Comparison of ENCODE assay signal across 1 cellular context in the genomic region with DNA sequence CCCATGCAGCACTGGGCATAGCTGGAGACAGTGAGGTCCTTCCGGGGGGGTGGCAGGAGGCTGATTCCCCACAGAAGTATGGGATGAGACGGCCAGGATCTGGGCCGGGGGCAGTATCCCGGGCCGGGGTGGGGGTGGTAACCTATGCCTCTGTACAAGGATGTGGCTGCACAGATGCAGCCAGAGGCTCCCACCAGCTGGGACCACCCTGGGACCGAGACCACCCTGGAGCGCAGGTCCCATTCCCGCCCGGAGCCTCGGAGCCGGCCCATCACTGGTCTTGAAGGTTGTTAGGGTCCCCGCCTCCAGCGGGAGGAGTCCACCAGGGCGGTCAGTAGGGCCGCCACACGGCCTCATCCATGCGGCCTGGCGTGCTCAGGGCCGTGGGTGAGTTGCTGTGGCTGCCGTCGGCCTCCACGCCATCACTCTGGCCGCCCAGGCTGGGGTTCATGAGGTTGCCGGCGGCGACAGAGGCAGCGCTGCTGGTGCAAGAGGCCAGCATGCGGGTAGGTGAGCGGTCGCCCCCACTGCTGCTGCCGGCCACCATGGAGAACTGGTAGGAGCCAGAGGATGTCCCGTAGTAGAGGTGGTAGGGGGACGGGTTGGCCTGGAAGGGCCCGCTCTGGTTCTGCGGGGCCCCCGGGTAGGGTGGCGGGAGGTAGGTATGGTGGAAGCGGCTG.
TF ChIP-seq lines count a peak whose summit lies in the region.

No MANE protein-coding gene starts in this region.

TF ChIP-seq in HepG2, 621 proteins besides CTCF, POLR2A, EP300 and RAD21:
- TF ChIP-seq ZSCAN25 (CRISPR knock-in tag; IDR thresholded peaks at IDR 0.05) (no peak), ZNF792 (CRISPR knock-in tag; IDR thresholded peaks at IDR 0.05) (no peak), ZNF282 (IDR thresholded peaks at IDR 0.05; ENCODE audit: partially characterized antibody) (no peak), ZNF674 (CRISPR knock-in tag; IDR thresholded peaks at IDR 0.05; ENCODE audit: low read depth) (no peak), TMF1 (CRISPR knock-in tag; IDR thresholded peaks at IDR 0.05; ENCODE audit: low read depth) (no peak), SATB2 (CRISPR knock-in tag; IDR thresholded peaks at IDR 0.05) (no peak), ZNF746 (CRISPR knock-in tag; IDR thresholded peaks at IDR 0.05) (no peak), HOXD1 (CRISPR knock-in tag; IDR thresholded peaks at IDR 0.05) (no peak), ZNF564 (CRISPR knock-in tag; IDR thresholded peaks at IDR 0.05) (no peak), ZNF451 (CRISPR knock-in tag; IDR thresholded peaks at IDR 0.05) (no peak), DMAP1 (CRISPR knock-in tag; IDR thresholded peaks at IDR 0.05) (no peak)
- TF ChIP-seq, protein P1, sequence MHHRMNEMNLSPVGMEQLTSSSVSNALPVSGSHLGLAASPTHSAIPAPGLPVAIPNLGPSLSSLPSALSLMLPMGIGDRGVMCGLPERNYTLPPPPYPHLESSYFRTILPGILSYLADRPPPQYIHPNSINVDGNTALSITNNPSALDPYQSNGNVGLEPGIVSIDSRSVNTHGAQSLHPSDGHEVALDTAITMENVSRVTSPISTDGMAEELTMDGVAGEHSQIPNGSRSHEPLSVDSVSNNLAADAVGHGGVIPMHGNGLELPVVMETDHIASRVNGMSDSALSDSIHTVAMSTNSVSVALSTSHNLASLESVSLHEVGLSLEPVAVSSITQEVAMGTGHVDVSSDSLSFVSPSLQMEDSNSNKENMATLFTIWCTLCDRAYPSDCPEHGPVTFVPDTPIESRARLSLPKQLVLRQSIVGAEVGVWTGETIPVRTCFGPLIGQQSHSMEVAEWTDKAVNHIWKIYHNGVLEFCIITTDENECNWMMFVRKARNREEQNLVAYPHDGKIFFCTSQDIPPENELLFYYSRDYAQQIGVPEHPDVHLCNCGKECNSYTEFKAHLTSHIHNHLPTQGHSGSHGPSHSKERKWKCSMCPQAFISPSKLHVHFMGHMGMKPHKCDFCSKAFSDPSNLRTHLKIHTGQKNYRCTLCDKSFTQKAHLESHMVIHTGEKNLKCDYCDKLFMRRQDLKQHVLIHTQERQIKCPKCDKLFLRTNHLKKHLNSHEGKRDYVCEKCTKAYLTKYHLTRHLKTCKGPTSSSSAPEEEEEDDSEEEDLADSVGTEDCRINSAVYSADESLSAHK (CRISPR knock-in tag; IDR thresholded peaks at IDR 0.05; ENCODE audit: borderline replicate concordance): no peak
- TF ChIP-seq, protein P2, sequence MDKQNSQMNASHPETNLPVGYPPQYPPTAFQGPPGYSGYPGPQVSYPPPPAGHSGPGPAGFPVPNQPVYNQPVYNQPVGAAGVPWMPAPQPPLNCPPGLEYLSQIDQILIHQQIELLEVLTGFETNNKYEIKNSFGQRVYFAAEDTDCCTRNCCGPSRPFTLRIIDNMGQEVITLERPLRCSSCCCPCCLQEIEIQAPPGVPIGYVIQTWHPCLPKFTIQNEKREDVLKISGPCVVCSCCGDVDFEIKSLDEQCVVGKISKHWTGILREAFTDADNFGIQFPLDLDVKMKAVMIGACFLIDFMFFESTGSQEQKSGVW (CRISPR knock-in tag; IDR thresholded peaks at IDR 0.05; ENCODE audit: borderline replicate concordance): no peak
